ENCODE assay signal across 2 cellular contexts in the genomic region with DNA sequence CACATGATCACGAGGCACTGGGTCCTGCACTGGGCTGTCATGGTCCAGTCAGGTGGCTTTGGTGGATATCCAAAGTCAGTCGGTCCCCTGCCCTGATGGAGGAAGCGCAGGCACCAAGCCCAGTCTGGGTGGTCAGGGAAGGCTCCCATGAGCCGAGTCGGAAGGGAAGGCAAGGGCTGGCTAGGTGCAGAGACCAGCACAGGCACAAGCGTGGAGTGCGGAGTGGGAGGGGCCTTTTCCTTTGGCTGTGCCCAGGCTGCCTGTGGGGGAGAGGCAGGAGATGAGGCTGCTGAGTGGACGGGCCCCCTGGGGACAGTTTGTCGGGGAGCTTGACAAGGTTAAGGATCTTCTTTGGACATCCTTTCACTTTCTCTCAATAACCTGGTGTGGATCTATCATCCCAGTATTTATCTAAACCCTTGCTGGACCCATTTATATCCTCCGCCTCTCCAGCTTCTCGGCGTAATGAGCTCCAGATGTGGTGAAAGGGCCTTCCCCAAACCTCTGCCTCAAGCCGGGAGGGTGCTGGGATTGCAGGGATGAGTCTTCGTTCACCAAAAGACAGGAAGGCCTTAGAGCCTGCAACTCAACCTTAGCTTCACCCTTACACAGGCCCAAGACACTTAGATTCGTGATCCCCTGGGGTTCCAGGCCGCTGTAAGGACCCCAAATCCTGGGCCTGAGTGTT.
TF ChIP-seq lines count a peak whose summit lies in the region.

No MANE protein-coding gene starts in this region.

TF ChIP-seq in GM23338, 12 proteins besides CTCF, POLR2A, EP300 and RAD21 (continues in another document):
- TF ChIP-seq CREB1 (CRISPR knock-in tag; IDR thresholded peaks at IDR 0.05; ENCODE audit: low read depth) (no peak), JUNB (IDR thresholded peaks at IDR 0.05; ENCODE audit: unreplicated experiment) (no peak), POLR2AphosphoS5 (IDR thresholded peaks at IDR 0.05; ENCODE audit: low read depth) (no peak), ZNF331 (CRISPR knock-in tag; IDR thresholded peaks at IDR 0.05; ENCODE audit: low read depth) (no peak), ETS1 (IDR thresholded peaks at IDR 0.05) (no peak), NANOG (IDR thresholded peaks at IDR 0.05; ENCODE audit: borderline replicate concordance) (no peak), EZH2 (IDR thresholded peaks at IDR 0.05; ENCODE audit: low read depth, unreplicated experiment) (no peak), STAT1 (IDR thresholded peaks at IDR 0.05; ENCODE audit: unreplicated experiment) (no peak), ZNF114 (CRISPR knock-in tag; IDR thresholded peaks at IDR 0.05) (no peak)
- TF ChIP-seq, protein P1, sequence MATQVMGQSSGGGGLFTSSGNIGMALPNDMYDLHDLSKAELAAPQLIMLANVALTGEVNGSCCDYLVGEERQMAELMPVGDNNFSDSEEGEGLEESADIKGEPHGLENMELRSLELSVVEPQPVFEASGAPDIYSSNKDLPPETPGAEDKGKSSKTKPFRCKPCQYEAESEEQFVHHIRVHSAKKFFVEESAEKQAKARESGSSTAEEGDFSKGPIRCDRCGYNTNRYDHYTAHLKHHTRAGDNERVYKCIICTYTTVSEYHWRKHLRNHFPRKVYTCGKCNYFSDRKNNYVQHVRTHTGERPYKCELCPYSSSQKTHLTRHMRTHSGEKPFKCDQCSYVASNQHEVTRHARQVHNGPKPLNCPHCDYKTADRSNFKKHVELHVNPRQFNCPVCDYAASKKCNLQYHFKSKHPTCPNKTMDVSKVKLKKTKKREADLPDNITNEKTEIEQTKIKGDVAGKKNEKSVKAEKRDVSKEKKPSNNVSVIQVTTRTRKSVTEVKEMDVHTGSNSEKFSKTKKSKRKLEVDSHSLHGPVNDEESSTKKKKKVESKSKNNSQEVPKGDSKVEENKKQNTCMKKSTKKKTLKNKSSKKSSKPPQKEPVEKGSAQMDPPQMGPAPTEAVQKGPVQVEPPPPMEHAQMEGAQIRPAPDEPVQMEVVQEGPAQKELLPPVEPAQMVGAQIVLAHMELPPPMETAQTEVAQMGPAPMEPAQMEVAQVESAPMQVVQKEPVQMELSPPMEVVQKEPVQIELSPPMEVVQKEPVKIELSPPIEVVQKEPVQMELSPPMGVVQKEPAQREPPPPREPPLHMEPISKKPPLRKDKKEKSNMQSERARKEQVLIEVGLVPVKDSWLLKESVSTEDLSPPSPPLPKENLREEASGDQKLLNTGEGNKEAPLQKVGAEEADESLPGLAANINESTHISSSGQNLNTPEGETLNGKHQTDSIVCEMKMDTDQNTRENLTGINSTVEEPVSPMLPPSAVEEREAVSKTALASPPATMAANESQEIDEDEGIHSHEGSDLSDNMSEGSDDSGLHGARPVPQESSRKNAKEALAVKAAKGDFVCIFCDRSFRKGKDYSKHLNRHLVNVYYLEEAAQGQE (IDR thresholded peaks at IDR 0.05; ENCODE audit: unreplicated experiment) = no peak

TF ChIP-seq in K562, 482 proteins besides CTCF, POLR2A, EP300 and RAD21 (continued from another document):
- TF ChIP-seq, protein P2, sequence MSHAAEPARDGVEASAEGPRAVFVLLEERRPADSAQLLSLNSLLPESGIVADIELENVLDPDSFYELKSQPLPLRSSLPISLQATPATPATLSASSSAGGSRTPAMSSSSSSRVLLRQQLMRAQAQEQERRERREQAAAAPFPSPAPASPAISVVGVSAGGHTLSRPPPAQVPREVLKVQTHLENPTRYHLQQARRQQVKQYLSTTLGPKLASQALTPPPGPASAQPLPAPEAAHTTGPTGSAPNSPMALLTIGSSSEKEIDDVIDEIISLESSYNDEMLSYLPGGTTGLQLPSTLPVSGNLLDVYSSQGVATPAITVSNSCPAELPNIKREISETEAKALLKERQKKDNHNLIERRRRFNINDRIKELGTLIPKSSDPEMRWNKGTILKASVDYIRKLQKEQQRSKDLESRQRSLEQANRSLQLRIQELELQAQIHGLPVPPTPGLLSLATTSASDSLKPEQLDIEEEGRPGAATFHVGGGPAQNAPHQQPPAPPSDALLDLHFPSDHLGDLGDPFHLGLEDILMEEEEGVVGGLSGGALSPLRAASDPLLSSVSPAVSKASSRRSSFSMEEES (CRISPR knock-in tag; IDR thresholded peaks at IDR 0.05) = peak; percentile 55
